1 cellular context compared by ENCODE assay signal in genomic region chr20:31698803-31699718, GRCh38.
TF ChIP-seq lines count a peak whose summit lies in the region.

No MANE protein-coding gene starts in this region.

TF ChIP-seq in K562, 482 proteins besides CTCF, POLR2A, EP300 and RAD21 (continued from another document and continues in another):
- TF ChIP-seq, protein P1, sequence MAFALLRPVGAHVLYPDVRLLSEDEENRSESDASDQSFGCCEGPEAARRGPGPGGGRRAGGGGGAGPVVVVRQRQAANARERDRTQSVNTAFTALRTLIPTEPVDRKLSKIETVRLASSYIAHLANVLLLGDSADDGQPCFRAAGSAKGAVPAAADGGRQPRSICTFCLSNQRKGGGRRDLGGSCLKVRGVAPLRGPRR (CRISPR knock-in tag; IDR thresholded peaks at IDR 0.05) = peak; percentile 61; the same call in 1 of the 2 replicates
- TF ChIP-seq MECOM (CRISPR knock-in tag; IDR thresholded peaks at IDR 0.05) = no peak
- no peak for TF ChIP-seq ZKSCAN1 (IDR thresholded peaks at IDR 0.05; ENCODE audit: low read depth, low read length)
- TF ChIP-seq ELK1 (CRISPR knock-in tag; IDR thresholded peaks at IDR 0.05) = no peak
- TF ChIP-seq ZNF695 (CRISPR knock-in tag; IDR thresholded peaks at IDR 0.05) = no peak
- peak in 1 of 2 experiments; percentile 55; a peak in 1 of 4 replicates for TF ChIP-seq HDAC1 (IDR thresholded peaks at IDR 0.05)
- TF ChIP-seq TAF9B (IDR thresholded peaks at IDR 0.05; ENCODE audit: partially characterized antibody) = peak; percentile 96
- no peak for TF ChIP-seq HMGN3 (IDR thresholded peaks at IDR 0.05; ENCODE audit: borderline replicate concordance, extremely low read depth, insufficient read length, low read depth, low read length)
- no peak for TF ChIP-seq IRF2 (CRISPR knock-in tag; IDR thresholded peaks at IDR 0.05)
- TF ChIP-seq ZNF830 (CRISPR knock-in tag; IDR thresholded peaks at IDR 0.05) = no peak
- no peak for TF ChIP-seq CAMTA2 (CRISPR knock-in tag; conservative IDR thresholded peaks at IDR 0.05)
- TF ChIP-seq NRF1 (conservative IDR thresholded peaks at IDR 0.05 in 1 of 2, IDR thresholded peaks at IDR 0.05 in 1 of 2) = no peak
- TF ChIP-seq, protein P2, sequence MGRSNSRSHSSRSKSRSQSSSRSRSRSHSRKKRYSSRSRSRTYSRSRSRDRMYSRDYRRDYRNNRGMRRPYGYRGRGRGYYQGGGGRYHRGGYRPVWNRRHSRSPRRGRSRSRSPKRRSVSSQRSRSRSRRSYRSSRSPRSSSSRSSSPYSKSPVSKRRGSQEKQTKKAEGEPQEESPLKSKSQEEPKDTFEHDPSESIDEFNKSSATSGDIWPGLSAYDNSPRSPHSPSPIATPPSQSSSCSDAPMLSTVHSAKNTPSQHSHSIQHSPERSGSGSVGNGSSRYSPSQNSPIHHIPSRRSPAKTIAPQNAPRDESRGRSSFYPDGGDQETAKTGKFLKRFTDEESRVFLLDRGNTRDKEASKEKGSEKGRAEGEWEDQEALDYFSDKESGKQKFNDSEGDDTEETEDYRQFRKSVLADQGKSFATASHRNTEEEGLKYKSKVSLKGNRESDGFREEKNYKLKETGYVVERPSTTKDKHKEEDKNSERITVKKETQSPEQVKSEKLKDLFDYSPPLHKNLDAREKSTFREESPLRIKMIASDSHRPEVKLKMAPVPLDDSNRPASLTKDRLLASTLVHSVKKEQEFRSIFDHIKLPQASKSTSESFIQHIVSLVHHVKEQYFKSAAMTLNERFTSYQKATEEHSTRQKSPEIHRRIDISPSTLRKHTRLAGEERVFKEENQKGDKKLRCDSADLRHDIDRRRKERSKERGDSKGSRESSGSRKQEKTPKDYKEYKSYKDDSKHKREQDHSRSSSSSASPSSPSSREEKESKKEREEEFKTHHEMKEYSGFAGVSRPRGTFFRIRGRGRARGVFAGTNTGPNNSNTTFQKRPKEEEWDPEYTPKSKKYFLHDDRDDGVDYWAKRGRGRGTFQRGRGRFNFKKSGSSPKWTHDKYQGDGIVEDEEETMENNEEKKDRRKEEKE (IDR thresholded peaks at IDR 0.05; ENCODE audit: borderline replicate concordance in 1 of 2, control insufficient read depth in 1 of 2, low read depth in 2 of 2, low read length in 1 of 2) = no peak
- no peak for TF ChIP-seq XRCC5 (IDR thresholded peaks at IDR 0.05; ENCODE audit: low read depth, low read length)
- no peak for TF ChIP-seq FUS (optimal IDR thresholded peaks at IDR 0.05; ENCODE audit: low read depth, low read length)
- TF ChIP-seq EHMT2 (IDR thresholded peaks at IDR 0.05) = no peak
- TF ChIP-seq ZNF232 (CRISPR knock-in tag; IDR thresholded peaks at IDR 0.05) = no peak
- no peak for TF ChIP-seq SMAD3 (CRISPR knock-in tag; conservative IDR thresholded peaks at IDR 0.05)
- TF ChIP-seq POU5F1 (IDR thresholded peaks at IDR 0.05; ENCODE audit: borderline replicate concordance, low read depth, low read length, partially characterized antibody) = no peak
- peak; percentile 66; the same call in 1 of the 2 replicates for TF ChIP-seq DPF2 (IDR thresholded peaks at IDR 0.05)
- no peak for TF ChIP-seq THAP12 (CRISPR knock-in tag; IDR thresholded peaks at IDR 0.05)
- TF ChIP-seq ZBTB17 (CRISPR knock-in tag; IDR thresholded peaks at IDR 0.05) = peak; percentile 39; the same call in 1 of the 2 replicates
- no peak for TF ChIP-seq PHF21A (IDR thresholded peaks at IDR 0.05; ENCODE audit: borderline replicate concordance, low read depth)
- TF ChIP-seq, protein P3, sequence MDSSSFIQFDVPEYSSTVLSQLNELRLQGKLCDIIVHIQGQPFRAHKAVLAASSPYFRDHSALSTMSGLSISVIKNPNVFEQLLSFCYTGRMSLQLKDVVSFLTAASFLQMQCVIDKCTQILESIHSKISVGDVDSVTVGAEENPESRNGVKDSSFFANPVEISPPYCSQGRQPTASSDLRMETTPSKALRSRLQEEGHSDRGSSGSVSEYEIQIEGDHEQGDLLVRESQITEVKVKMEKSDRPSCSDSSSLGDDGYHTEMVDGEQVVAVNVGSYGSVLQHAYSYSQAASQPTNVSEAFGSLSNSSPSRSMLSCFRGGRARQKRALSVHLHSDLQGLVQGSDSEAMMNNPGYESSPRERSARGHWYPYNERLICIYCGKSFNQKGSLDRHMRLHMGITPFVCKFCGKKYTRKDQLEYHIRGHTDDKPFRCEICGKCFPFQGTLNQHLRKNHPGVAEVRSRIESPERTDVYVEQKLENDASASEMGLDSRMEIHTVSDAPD (CRISPR knock-in tag; IDR thresholded peaks at IDR 0.05) = no peak
- TF ChIP-seq KLF6 (CRISPR knock-in tag; IDR thresholded peaks at IDR 0.05; ENCODE audit: borderline replicate concordance) = no peak
- TF ChIP-seq SREBF2 (CRISPR knock-in tag; IDR thresholded peaks at IDR 0.05) = no peak
- no peak for TF ChIP-seq NFXL1 (CRISPR knock-in tag; IDR thresholded peaks at IDR 0.05)
- TF ChIP-seq MBD2 (IDR thresholded peaks at IDR 0.05; ENCODE audit: borderline replicate concordance, low read depth) = no peak
- no peak for TF ChIP-seq RBM14 (IDR thresholded peaks at IDR 0.05; ENCODE audit: borderline replicate concordance, insufficient read depth, low read depth, low read length)
- TF ChIP-seq MAFG (tag; conservative IDR thresholded peaks at IDR 0.05) = 0 out of 2 replicates have a peak, but pooled peaks have one; percentile 48
- TF ChIP-seq ID3 (CRISPR knock-in tag; IDR thresholded peaks at IDR 0.05) = no peak
- TF ChIP-seq ID3 (tag; IDR thresholded peaks at IDR 0.05) = 0 out of 2 replicates have a peak, but pooled peaks have one; percentile 14
- TF ChIP-seq ZNF707 (CRISPR knock-in tag; conservative IDR thresholded peaks at IDR 0.05) = no peak
- no peak for TF ChIP-seq NR4A1 (CRISPR knock-in tag; IDR thresholded peaks at IDR 0.05)
- TF ChIP-seq NR4A1 (tag; IDR thresholded peaks at IDR 0.05) = no peak
- no peak for TF ChIP-seq TARDBP (IDR thresholded peaks at IDR 0.05)
- no peak for TF ChIP-seq ZNF239 (CRISPR knock-in tag; IDR thresholded peaks at IDR 0.05)
- no peak for TF ChIP-seq SNIP1 (IDR thresholded peaks at IDR 0.05; ENCODE audit: low read depth)
- TF ChIP-seq PBX2 (CRISPR knock-in tag; IDR thresholded peaks at IDR 0.05; ENCODE audit: low read depth) = no peak
- TF ChIP-seq PBX2 (tag; conservative IDR thresholded peaks at IDR 0.05; ENCODE audit: low read depth) = no peak
- TF ChIP-seq SMAD4 (CRISPR knock-in tag; conservative IDR thresholded peaks at IDR 0.05) = peak; percentile 48
- TF ChIP-seq, protein P4, sequence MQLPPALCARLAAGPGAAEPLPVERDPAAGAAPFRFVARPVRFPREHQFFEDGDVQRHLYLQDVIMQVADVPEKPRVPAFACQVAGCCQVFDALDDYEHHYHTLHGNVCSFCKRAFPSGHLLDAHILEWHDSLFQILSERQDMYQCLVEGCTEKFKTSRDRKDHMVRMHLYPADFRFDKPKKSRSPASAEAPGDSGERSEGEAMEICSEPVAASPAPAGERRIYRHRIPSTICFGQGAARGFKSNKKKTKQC (CRISPR knock-in tag; IDR thresholded peaks at IDR 0.05) = no peak
- TF ChIP-seq TGIF2 (CRISPR knock-in tag; IDR thresholded peaks at IDR 0.05) = no peak
- no peak for TF ChIP-seq BCOR (IDR thresholded peaks at IDR 0.05)
- no peak for TF ChIP-seq PRPF4 (IDR thresholded peaks at IDR 0.05; ENCODE audit: insufficient read depth, low read depth, low read length, poor library complexity, severe bottlenecking)
- TF ChIP-seq THAP7 (CRISPR knock-in tag; IDR thresholded peaks at IDR 0.05) = no peak
- TF ChIP-seq CXXC5 (CRISPR knock-in tag; IDR thresholded peaks at IDR 0.05) = peak; percentile 50
- no peak for TF ChIP-seq GABPB2 (CRISPR knock-in tag; conservative IDR thresholded peaks at IDR 0.05)
- peak; percentile 95 for TF ChIP-seq JUN (IDR thresholded peaks at IDR 0.05; ENCODE audit: borderline replicate concordance, low read depth, low read length)
- no peak for TF ChIP-seq JUN (CRISPR knock-in tag; IDR thresholded peaks at IDR 0.05; ENCODE audit: borderline replicate concordance)
- TF ChIP-seq LEF1 (IDR thresholded peaks at IDR 0.05) = no peak
- TF ChIP-seq, protein P5, sequence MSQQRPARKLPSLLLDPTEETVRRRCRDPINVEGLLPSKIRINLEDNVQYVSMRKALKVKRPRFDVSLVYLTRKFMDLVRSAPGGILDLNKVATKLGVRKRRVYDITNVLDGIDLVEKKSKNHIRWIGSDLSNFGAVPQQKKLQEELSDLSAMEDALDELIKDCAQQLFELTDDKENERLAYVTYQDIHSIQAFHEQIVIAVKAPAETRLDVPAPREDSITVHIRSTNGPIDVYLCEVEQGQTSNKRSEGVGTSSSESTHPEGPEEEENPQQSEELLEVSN (IDR thresholded peaks at IDR 0.05; ENCODE audit: borderline replicate concordance in 1 of 2, extremely low read depth in 1 of 2, insufficient read depth in 1 of 2, insufficient read length in 1 of 2, low read depth in 1 of 2, low read length in 1 of 2, poor library complexity in 1 of 2, severe bottlenecking in 1 of 2) = no peak
- no peak for TF ChIP-seq MAX (CRISPR knock-in tag; IDR thresholded peaks at IDR 0.05)
- peak; percentile 92 for TF ChIP-seq TFAP4 (CRISPR knock-in tag; IDR thresholded peaks at IDR 0.05; ENCODE audit: borderline replicate concordance)
- TF ChIP-seq RCOR1 (IDR thresholded peaks at IDR 0.05; ENCODE audit: borderline replicate concordance in 1 of 2, low read depth in 2 of 2, low read length in 2 of 2) = peak in 1 of 2 experiments; percentile 44; a peak in 1 of 4 replicates
- TF ChIP-seq HCFC1 (IDR thresholded peaks at IDR 0.05; ENCODE audit: low read depth, low read length) = no peak
